Comparison of ENCODE assay signal across 16 cellular contexts in genomic region chr12:113480336-113480688, GRCh38. TPM values are rescaled to one million over a fixed set of nuclear protein-coding genes. Genes with fewer than 3 reads are reported as not detected.
DNase-seq lines count a peak whose midpoint lies in the region; ATAC-seq, FAIRE-seq and TF ChIP-seq lines count a peak whose summit lies in the region.
"Had no signal": no experiment of that assay in that cellular context is flagged by ENCODE, and none has a peak within 500 bp of the region (broad histone marks: within the 10 kb centered on the region; RNA-seq: fewer than 3 reads in every experiment).

No MANE protein-coding gene starts in this region.

- H3K79me2 ChIP-seq in K562 (ENCODE audit: control insufficient read depth, insufficient read depth, low read length), result no peaks in the 10 kb centered on the region

- no peak overlapping the region for H3K4me3 ChIP-seq in K562
- H3K4me3 ChIP-seq: GM12878 had no signal

- H3K36me3 ChIP-seq in K562 (ENCODE audit: control insufficient read depth, insufficient read depth, low read length), result no peaks in the 10 kb centered on the region

- no peak overlapping the region for H3K27ac ChIP-seq in K562 (ENCODE audit: extremely low read depth, low read depth, low read length)
- H3K27ac ChIP-seq: HL-60 had no signal

- H3K36me3 Mint-ChIP-seq in activated CD4-positive, alpha-beta T cell treated with anti-CD3 and anti-CD28 coated beads for 36 hours (ENCODE audit: low read depth), result peaks cover 2% of the 10 kb centered on the region
- no peaks in the 10 kb centered on the region for H3K36me3 Mint-ChIP-seq in activated naive CD8-positive, alpha-beta T cell
- peaks cover 2% of the 10 kb centered on the region for H3K36me3 Mint-ChIP-seq in activated naive CD8-positive, alpha-beta T cell treated with anti-CD3 and anti-CD28 coated beads, Interleukin-2, amount 50 U/mL, for 24 hours (ENCODE audit: low read depth)

- WGBS in K562 (ENCODE audit: insufficient coverage, low coverage, missing lambda C conversion rate), result 9% methylated on average over 6 of the region's 6 CpGs

- intact Hi-C loops in activated CD4-positive, alpha-beta T cell treated with anti-CD3 and anti-CD28 coated beads for 36 hours (cut with DNase I, micrococcal nuclease), result loop anchor here (2.0 to 5.0 kb wide), 3 partner anchors 14 to 122 kb away; no protein-coding TSS in a partner anchor
- intact Hi-C loops in K562 (cut with micrococcal nuclease), result no loop called here

- no peak for TF ChIP-seq EP300 in K562 (IDR thresholded peaks at IDR 0.05; ENCODE audit: low read length)

- peaks cover 4% of the 10 kb centered on the region; the same call in 1 of the 2 replicates for H4K20me1 ChIP-seq in K562 (replicated peaks; ENCODE audit: control insufficient read depth, insufficient read depth, low read length)

- no peak overlapping the region for H3K4me2 ChIP-seq in K562 (ENCODE audit: insufficient read depth, low read length)

- no peak overlapping the region for H3K27ac Mint-ChIP-seq in activated CD4-positive, alpha-beta T cell treated with anti-CD3 and anti-CD28 coated beads for 36 hours
- peak overlapping the region; percentile 54 for H3K27ac Mint-ChIP-seq in activated naive CD8-positive, alpha-beta T cell
- H3K27ac Mint-ChIP-seq in activated naive CD8-positive, alpha-beta T cell treated with anti-CD3 and anti-CD28 coated beads, Interleukin-2, amount 50 U/mL, for 24 hours, result no peak overlapping the region

- H3K9me1 ChIP-seq in K562 (ENCODE audit: control insufficient read depth, insufficient read depth, low read length), result no peaks in the 10 kb centered on the region

- H2AFZ ChIP-seq in K562 (ENCODE audit: low read depth, low read length), result no peak overlapping the region

- POLR2A ChIA-PET in activated CD4-positive, alpha-beta T cell treated with anti-CD3 and anti-CD28 coated beads for 36 hours (lab: Charles Lee), result no interaction called here
- POLR2A ChIA-PET in K562 (lab: Yijun Ruan, JAX), result interaction anchor here (0.6 kb wide), 1 partner anchor 878 kb away, joined by 3 read pairs; no protein-coding TSS in a partner anchor

- peaks cover 2% of the 10 kb centered on the region for H3K9me3 Mint-ChIP-seq in activated CD4-positive, alpha-beta T cell treated with anti-CD3 and anti-CD28 coated beads for 36 hours (ENCODE audit: low read depth)
- no peaks in the 10 kb centered on the region for H3K9me3 Mint-ChIP-seq in activated naive CD8-positive, alpha-beta T cell (ENCODE audit: low read depth)
- H3K9me3 Mint-ChIP-seq in activated naive CD8-positive, alpha-beta T cell treated with anti-CD3 and anti-CD28 coated beads, Interleukin-2, amount 50 U/mL, for 24 hours, result peaks cover 4% of the 10 kb centered on the region

- H3K4me3 Mint-ChIP-seq in activated CD4-positive, alpha-beta T cell treated with anti-CD3 and anti-CD28 coated beads for 36 hours, result peak overlapping the region; percentile 12
- no peak overlapping the region for H3K4me3 Mint-ChIP-seq in activated naive CD8-positive, alpha-beta T cell
- no peak overlapping the region for H3K4me3 Mint-ChIP-seq in activated naive CD8-positive, alpha-beta T cell treated with anti-CD3 and anti-CD28 coated beads, Interleukin-2, amount 50 U/mL, for 24 hours

- BruUV-seq in K562 (replicated peaks; lab: Mats Ljungman, UMichigan), result no TSS peak

- ATAC-seq in activated CD4-positive, alpha-beta T cell treated with anti-CD3 and anti-CD28 coated beads for 36 hours, result no peak
- ATAC-seq in activated naive CD8-positive, alpha-beta T cell treated with anti-CD3 and anti-CD28 coated beads, Interleukin-2, amount 50 U/mL, for 24 hours, result no peak
- ATAC-seq in K562, result no peak
- no peak for ATAC-seq in HG03457 (IDR thresholded peaks at IDR 0.05; ENCODE audit: unreplicated experiment)
- ATAC-seq: GM12878 had no signal

- CTCF ChIA-PET in activated CD4-positive, alpha-beta T cell treated with anti-CD3 and anti-CD28 coated beads for 36 hours (lab: Charles Lee), result interaction anchor here (1.4 kb wide), 1 partner anchor 19 kb away, joined by 4 read pairs; no protein-coding TSS in a partner anchor
- CTCF ChIA-PET in K562 (lab: Yijun Ruan, JAX; ENCODE audit: low intra/inter-chr PET ratio), result no interaction called here

- no peak for DNase-seq in activated CD4-positive, alpha-beta T cell treated with anti-CD3 and anti-CD28 coated beads for 36 hours
- DNase-seq in activated CD4-positive, alpha-beta T cell treated with anti-CD3 and anti-CD28 coated beads for 4 hours, result no peak
- DNase-seq in activated naive CD8-positive, alpha-beta T cell treated with anti-CD3 and anti-CD28 coated beads, Interleukin-2, amount 50 U/mL, for 24 hours, result no peak
- DNase-seq in K562 (ENCODE audit: extremely low read depth in 1 of 4, low spot score in 3 of 4), result no peak
- DNase-seq in ACHN, result no peak
- DNase-seq: GDM1, HCEC 1CT, NCI-H1930, NCI-H446 treated with DMSO at 0.1 percent for 48 hours, NCI-H748 treated with DMSO at 0.1 percent for 48 hours had no signal

- TF ChIP-seq POLR2A in K562 (conservative IDR thresholded peaks at IDR 0.05), result no peak

- peaks cover 0 to 8% of the 10 kb centered on the region in 2 experiments; a peak in 2 of 5 replicates for H3K4me1 ChIP-seq in K562 (replicated peaks in 1 of 2; ENCODE audit: control insufficient read depth in 2 of 2, insufficient read depth in 2 of 2, low read length in 2 of 2)

- no peak for FAIRE-seq in K562 (lab: Jason Lieb, UNC)
- FAIRE-seq: A204.1, GM12878, HTR-8/SVneo had no signal

- H3K27me3 Mint-ChIP-seq in activated CD4-positive, alpha-beta T cell treated with anti-CD3 and anti-CD28 coated beads for 36 hours, result peaks cover 64% of the 10 kb centered on the region
- H3K27me3 Mint-ChIP-seq in activated naive CD8-positive, alpha-beta T cell, result peaks cover 46% of the 10 kb centered on the region
- H3K27me3 Mint-ChIP-seq in activated naive CD8-positive, alpha-beta T cell treated with anti-CD3 and anti-CD28 coated beads, Interleukin-2, amount 50 U/mL, for 24 hours, result peaks cover 66% of the 10 kb centered on the region

- H3K4me1 Mint-ChIP-seq in activated CD4-positive, alpha-beta T cell treated with anti-CD3 and anti-CD28 coated beads for 36 hours, result peaks cover 4% of the 10 kb centered on the region
- peaks cover 8% of the 10 kb centered on the region for H3K4me1 Mint-ChIP-seq in activated naive CD8-positive, alpha-beta T cell (ENCODE audit: low read depth)
- peaks cover 2% of the 10 kb centered on the region for H3K4me1 Mint-ChIP-seq in activated naive CD8-positive, alpha-beta T cell treated with anti-CD3 and anti-CD28 coated beads, Interleukin-2, amount 50 U/mL, for 24 hours

- TF ChIP-seq RAD21 in K562 (CRISPR knock-in tag; conservative IDR thresholded peaks at IDR 0.05 in 1 of 2, IDR thresholded peaks at IDR 0.05 in 1 of 2), result no peak

- H3K9ac ChIP-seq in K562 (ENCODE audit: insufficient read depth in 1 of 2, low read depth in 2 of 2, low read length in 2 of 2), result no peak overlapping the region

- no peak for TF ChIP-seq CTCF in K562 (IDR thresholded peaks at IDR 0.05 in 2 of 3, conservative IDR thresholded peaks at IDR 0.05 in 1 of 3; ENCODE audit: insufficient read depth in 2 of 3, low read depth in 1 of 3, low read length in 3 of 3)

- H3K27me3 ChIP-seq in K562 (ENCODE audit: control insufficient read depth in 2 of 2, insufficient read depth in 2 of 2, low read length in 2 of 2), result peaks cover 20 to 42% of the 10 kb centered on the region in 2 experiments; a peak in 3 of 5 replicates

- in situ Hi-C loops in K562 (cut with MboI), result no loop called here
- in situ Hi-C loops in ACHN (cut with HindIII; ENCODE audit: low pct_ligation_motif_present, low pct_unique_long_range_greater_than_20kb, low sequenced_read_pairs), result no loop called here

- H3K9me3 ChIP-seq in K562 (replicated peaks; ENCODE audit: control insufficient read depth, insufficient read depth, low read depth, low read length), result no peaks in the 10 kb centered on the region

RNA-seq across cellular contexts. Expression of gene LHX5, which starts 8.6 kb away (rescaled TPM):
- not detected for total RNA-seq in activated CD4-positive, alpha-beta T cell treated with anti-CD3 and anti-CD28 coated beads for 36 hours
- 0.25 TPM in 1 of 2 replicates, not detected in the other for total RNA-seq in K562 (2011; cell fraction: chromatin; rRNA removed; ENCODE audit: low replicate concordance)
- total RNA-seq in K562 (2011; cell fraction: nucleolus; rRNA removed), result 0.13 and 0.17 TPM in 2 replicates
- not detected in 2 replicates for total RNA-seq in K562 (2011; cell fraction: nucleoplasm; rRNA removed)
- total RNA-seq in K562 (2014; rRNA removed) (0.05 TPM in 1 of 2 replicates, not detected in the other), K562 (2014; rRNA removed; fragmentation: Illumina TruSeq; extraction: Trizol) (not detected in 2 replicates), K562 (2015; rRNA removed; fragmentation: Illumina TruSeq; extraction: Trizol) (not detected in 2 replicates), K562 (2021) (0.04 and 0.16 TPM in 2 replicates)
- polyA plus RNA-seq in K562 (2011; rRNA removed) (0.09 and 0.17 TPM in 2 replicates), K562 (2014; fragmentation: Illumina TruSeq; extraction: Trizol) (not detected in 2 replicates), K562 (2014; fragmentation: Nextera tagmentation; extraction: Ambion mirVana) (not detected), K562 (2014; rRNA removed) (0.08 TPM in 1 of 2 replicates, not detected in the other)
- 0.24 and 0.64 TPM in 2 replicates for polyA plus RNA-seq in K562 (2011; cell fraction: cytosol; rRNA removed)
- polyA plus RNA-seq in K562 (2011; cell fraction: nucleus; rRNA removed), result 0.25 and 0.34 TPM in 2 replicates
- polyA plus RNA-seq in K562 (2012), result 0.03 and 0.08 TPM in 2 replicates
- polyA minus RNA-seq in K562 (2011; rRNA and poly(A)+ RNA removed), result not detected in 2 replicates
- not detected in 2 replicates for polyA minus RNA-seq in K562 (2011; cell fraction: cytosol; rRNA and poly(A)+ RNA removed)
- 0.13 TPM in 1 of 2 replicates, not detected in the other for polyA minus RNA-seq in K562 (2011; cell fraction: nucleus; rRNA and poly(A)+ RNA removed)
- total RNA-seq: GM12878 had no signal

RNA-seq across cellular contexts. Expression of gene SDSL, which starts 58.1 kb away (rescaled TPM):
- total RNA-seq in activated CD4-positive, alpha-beta T cell treated with anti-CD3 and anti-CD28 coated beads for 36 hours, result 1 to 10 TPM; 1.5 to 3.9 TPM
- 3.2 and 9.7 TPM in 2 replicates for total RNA-seq in K562 (2011; cell fraction: chromatin; rRNA removed; ENCODE audit: low replicate concordance)
- 6.1 and 7.5 TPM in 2 replicates for total RNA-seq in K562 (2011; cell fraction: nucleolus; rRNA removed)
- 7.0 and 15.4 TPM in 2 replicates for total RNA-seq in K562 (2011; cell fraction: nucleoplasm; rRNA removed)
- total RNA-seq in K562 (2014; rRNA removed) (7.4 and 9.1 TPM in 2 replicates), K562 (2014; rRNA removed; fragmentation: Illumina TruSeq; extraction: Trizol) (1.1 and 1.7 TPM in 2 replicates), K562 (2015; rRNA removed; fragmentation: Illumina TruSeq; extraction: Trizol) (6.3 and 7.8 TPM in 2 replicates), K562 (2021) (8.4 and 9.1 TPM in 2 replicates)
- polyA plus RNA-seq in K562 (2011; rRNA removed) (9.8 and 10.9 TPM in 2 replicates), K562 (2014; fragmentation: Illumina TruSeq; extraction: Trizol) (3.0 and 7.1 TPM in 2 replicates), K562 (2014; fragmentation: Nextera tagmentation; extraction: Ambion mirVana) (1 to 10 TPM in 1 of 2 experiments, under 1 TPM in 1; 0.31 to 2.0 TPM), K562 (2014; rRNA removed) (11.0 and 13.4 TPM in 2 replicates)
- polyA plus RNA-seq in K562 (2011; cell fraction: cytosol; rRNA removed), result 13.4 and 29.5 TPM in 2 replicates
- polyA plus RNA-seq in K562 (2011; cell fraction: nucleus; rRNA removed), result 5.6 and 8.8 TPM in 2 replicates
- polyA plus RNA-seq in K562 (2012), result 15.2 and 23.6 TPM in 2 replicates
- polyA minus RNA-seq in K562 (2011; rRNA and poly(A)+ RNA removed), result 2.8 and 3.7 TPM in 2 replicates
- polyA minus RNA-seq in K562 (2011; cell fraction: cytosol; rRNA and poly(A)+ RNA removed), result 5.2 and 5.9 TPM in 2 replicates
- 5.4 and 6.6 TPM in 2 replicates for polyA minus RNA-seq in K562 (2011; cell fraction: nucleus; rRNA and poly(A)+ RNA removed)
